18 cellular contexts compared by ENCODE assay signal in the genomic region with DNA sequence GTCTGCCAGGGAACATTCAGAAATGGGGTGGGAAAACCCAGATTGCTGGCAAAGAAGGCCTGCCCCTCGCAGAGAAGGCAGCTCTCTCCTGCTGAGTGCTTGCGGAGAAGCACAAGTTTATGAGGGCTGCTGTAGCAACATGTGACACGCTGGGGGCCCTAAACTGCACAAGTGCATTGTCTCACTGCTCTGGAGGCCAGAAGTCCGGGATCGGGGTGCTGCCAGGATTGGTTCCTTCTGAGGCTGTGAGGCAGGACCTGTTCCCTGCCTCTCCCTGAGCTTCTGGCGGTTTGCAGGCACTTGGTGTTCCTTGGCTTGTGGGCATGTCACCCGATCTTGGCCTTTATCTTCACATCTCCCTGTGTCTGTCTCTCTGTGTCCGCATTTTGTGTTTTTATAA.
"Had no signal": no experiment of that assay in that cellular context is flagged by ENCODE, and none has a peak within 500 bp of the region (broad histone marks: within the 10 kb centered on the region; RNA-seq: fewer than 3 reads in every experiment).

No MANE protein-coding gene starts in this region.

- H3K9me3 Mint-ChIP-seq: activated CD4-positive, alpha-beta T cell treated with anti-CD3 and anti-CD28 coated beads, Interleukin-2, amount 10 ng/mL, durations not matched to agents 24 days and 14 days; activated CD8-positive, alpha-beta T cell treated with anti-CD3 and anti-CD28 coated beads for 36 hours; activated naive CD4-positive, alpha-beta T cell treated with anti-CD3 and anti-CD28 coated beads for 36 hours; activated T-helper 2 cell treated with anti-CD3 and anti-CD28 coated beads, Interferon-gamma antibody, Interleukin-2, Interleukin-4, amounts not matched to agents 10 μg/mL and 5 μg/mL and 100 μg/mL, durations not matched to agents 14 hours and 24 hours and 36 hours; stimulated activated naive CD8-positive, alpha-beta T cell treated with anti-CD3 and anti-CD28 coated beads, Interleukin-15, amount 100 ng/mL, for 72 hours had no signal

- H3K4me3 Mint-ChIP-seq: activated CD4-positive, alpha-beta T cell treated with anti-CD3 and anti-CD28 coated beads, Interleukin-2, amount 10 ng/mL, durations not matched to agents 24 days and 14 days; activated CD8-positive, alpha-beta T cell treated with anti-CD3 and anti-CD28 coated beads for 36 hours; activated naive CD4-positive, alpha-beta T cell treated with anti-CD3 and anti-CD28 coated beads for 36 hours; stimulated activated naive CD8-positive, alpha-beta T cell treated with anti-CD3 and anti-CD28 coated beads, Interleukin-15, amount 100 ng/mL, for 72 hours; type B pancreatic cell had no signal

- H3K4me1 ChIP-seq: left lung, psoas muscle had no signal

- H3K27ac ChIP-seq: dorsolateral prefrontal cortex, left lung, psoas muscle, right lobe of liver had no signal

- H3K36me3 ChIP-seq: left lung, right lobe of liver had no signal

- H3K27me3 Mint-ChIP-seq: activated CD8-positive, alpha-beta T cell treated with anti-CD3 and anti-CD28 coated beads for 36 hours had no signal

- H3K4me3 ChIP-seq: body of pancreas, dorsolateral prefrontal cortex, left lung, psoas muscle, right lobe of liver, smooth muscle cell had no signal

- H3K36me3 Mint-ChIP-seq: type B pancreatic cell had no signal

- H3K4me1 Mint-ChIP-seq: activated CD4-positive, alpha-beta T cell treated with anti-CD3 and anti-CD28 coated beads, Interleukin-2, amount 10 ng/mL, durations not matched to agents 24 days and 14 days; stimulated activated naive CD8-positive, alpha-beta T cell treated with anti-CD3 and anti-CD28 coated beads, Interleukin-15, amount 100 ng/mL, for 72 hours had no signal

- DNase-seq: activated CD4-positive, alpha-beta T cell treated with anti-CD3 and anti-CD28 coated beads, Interleukin-2, amount 10 ng/mL, durations not matched to agents 24 days and 14 days; activated CD8-positive, alpha-beta T cell treated with anti-CD3 and anti-CD28 coated beads for 36 hours; activated naive CD4-positive, alpha-beta T cell treated with anti-CD3 and anti-CD28 coated beads for 36 hours; activated T-cell treated with anti-CD3 and anti-CD28 coated beads, Interleukin-2, amount 50 U/mL, for 1 hour; caudate nucleus; dorsolateral prefrontal cortex; foreskin fibroblast; hypothalamus; left lung; midbrain; psoas muscle; right lobe of liver; stimulated activated CD4-positive, alpha-beta T cell treated with anti-CD3 and anti-CD28 coated beads, Interleukin-4, amount 100 ng/mL, for 1 hour; stimulated activated naive CD8-positive, alpha-beta T cell treated with anti-CD3 and anti-CD28 coated beads, Interleukin-15, amount 100 ng/mL, for 72 hours had no signal

- ATAC-seq: activated CD8-positive, alpha-beta T cell treated with anti-CD3 and anti-CD28 coated beads for 36 hours; body of pancreas; left lung; psoas muscle; right lobe of liver; stimulated activated naive CD8-positive, alpha-beta T cell treated with anti-CD3 and anti-CD28 coated beads, Interleukin-15, amount 100 ng/mL, for 72 hours had no signal

- H3K27me3 ChIP-seq: body of pancreas, dorsolateral prefrontal cortex, left lung, right lobe of liver had no signal

- H3K27ac Mint-ChIP-seq: activated CD4-positive, alpha-beta T cell treated with anti-CD3 and anti-CD28 coated beads, Interleukin-2, amount 10 ng/mL, durations not matched to agents 24 days and 14 days; activated CD8-positive, alpha-beta T cell treated with anti-CD3 and anti-CD28 coated beads for 36 hours; activated naive CD4-positive, alpha-beta T cell treated with anti-CD3 and anti-CD28 coated beads for 36 hours; activated T-helper 2 cell treated with anti-CD3 and anti-CD28 coated beads, Interferon-gamma antibody, Interleukin-2, Interleukin-4, amounts not matched to agents 10 μg/mL and 5 μg/mL and 100 μg/mL, durations not matched to agents 14 hours and 24 hours and 36 hours; stimulated activated naive CD8-positive, alpha-beta T cell treated with anti-CD3 and anti-CD28 coated beads, Interleukin-15, amount 100 ng/mL, for 72 hours had no signal

- H3K9me3 ChIP-seq: body of pancreas, left lung, psoas muscle, right lobe of liver had no signal
